In genomic region chr10:17651891-17652290, GRCh38 we compare ENCODE assay signal across 21 cellular contexts. TPM values are rescaled to one million over a fixed set of nuclear protein-coding genes. Genes with fewer than 3 reads are reported as not detected.
DNase-seq lines count a peak whose midpoint lies in the region; ATAC-seq and TF ChIP-seq lines count a peak whose summit lies in the region.
"Had no signal": no experiment of that assay in that cellular context is flagged by ENCODE, and none has a peak within 500 bp of the region (broad histone marks: within the 10 kb centered on the region; RNA-seq: fewer than 3 reads in every experiment).

No MANE protein-coding gene starts in this region.

- intact Hi-C loops in CD4-positive, alpha-beta T cell (cut with DNase I, micrococcal nuclease): loop anchor here in 1 of 2 experiments (5.0 kb wide), 1 partner anchor 45 kb away; no protein-coding TSS in a partner anchor

- no peak overlapping the region for H2AFZ ChIP-seq in SK-N-SH (ENCODE audit: low read depth)
- H2AFZ ChIP-seq: neural progenitor cell had no signal

- H3K27me3 ChIP-seq in CD4-positive, alpha-beta T cell (ENCODE audit: control insufficient read depth, insufficient read depth, low read length): no peaks in the 10 kb centered on the region
- no peaks in the 10 kb centered on the region for H3K27me3 ChIP-seq in SK-N-SH (ENCODE audit: insufficient read depth)
- H3K27me3 ChIP-seq: neural progenitor cell, testis had no signal

- H3K79me2 ChIP-seq in SK-N-SH (ENCODE audit: insufficient read depth): peaks cover 100% of the 10 kb centered on the region

- no peak overlapping the region for H3K9ac ChIP-seq in SK-N-SH
- H3K9ac ChIP-seq: neural progenitor cell had no signal

- peaks cover 50% of the 10 kb centered on the region for H3F3A ChIP-seq in SK-N-SH (replicated peaks; ENCODE audit: insufficient read depth)

- H3K36me3 ChIP-seq in KOPT-K1 (ENCODE audit: insufficient read depth, low read length) (peaks cover 29% of the 10 kb centered on the region), SK-N-SH (replicated peaks in 1 of 2; ENCODE audit: control insufficient read depth in 1 of 2, insufficient read depth in 2 of 2, low read length in 1 of 2) (peaks cover 0 to 7% of the 10 kb centered on the region in 2 experiments)

- H3K4me1 ChIP-seq in SK-N-SH (ENCODE audit: control insufficient read depth in 1 of 2, insufficient read depth in 2 of 2, low read depth in 1 of 2, low read length in 1 of 2): peaks cover 0 to 20% of the 10 kb centered on the region in 2 experiments; a peak in 3 of 4 replicates
- H3K4me1 ChIP-seq: testis had no signal

- no peaks in the 10 kb centered on the region for H3K9me2 ChIP-seq in SK-N-SH

- H3K27ac Mint-ChIP-seq in CD4-positive, alpha-beta T cell: peak overlapping the region; percentile 84
- peak overlapping the region; percentile 24 to 37 for H3K27ac Mint-ChIP-seq in natural killer cell treated with Interleukin-12 subunit alpha and Interleukin-12 subunit beta and Interleukin-15 and Interleukin-18, amount 100 ng/mL, for 72 hours
- H3K27ac Mint-ChIP-seq: activated naive CD8-positive, alpha-beta T cell; neural progenitor cell had no signal

- H3K4me1 Mint-ChIP-seq in CD4-positive, alpha-beta T cell (ENCODE audit: low read depth): peaks cover 90% of the 10 kb centered on the region
- H3K4me1 Mint-ChIP-seq in natural killer cell treated with Interleukin-12 subunit alpha and Interleukin-12 subunit beta and Interleukin-15 and Interleukin-18, amount 100 ng/mL, for 72 hours (ENCODE audit: low read depth in 2 of 2): peaks cover 66 to 74% of the 10 kb centered on the region in 2 donors

- no peak overlapping the region for H3K4me2 ChIP-seq in SK-N-SH

- POLR2A ChIA-PET in CD4-positive, alpha-beta T cell (lab: Charles Lee): interaction anchor here (1.3 kb wide), 1 partner anchor 15 kb away, joined by 3 read pairs; no protein-coding TSS in a partner anchor
- POLR2A ChIA-PET in SK-N-SH (lab: Yijun Ruan, JAX): no interaction called here

- H3K27ac ChIP-seq in CD4-positive, alpha-beta T cell (ENCODE audit: low read depth, low read length): no peak overlapping the region
- peak overlapping the region; percentile 80 for H3K27ac ChIP-seq in KOPT-K1 (ENCODE audit: low read depth, low read length, poor library complexity, severe bottlenecking)
- peak overlapping the region in 1 of 2 experiments; percentile 55; a peak in 1 of 4 replicates for H3K27ac ChIP-seq in SK-N-SH (ENCODE audit: low read depth in 2 of 2, low read length in 1 of 2)
- H3K27ac ChIP-seq: neural progenitor cell, testis had no signal

- H3K9me3 ChIP-seq in CD4-positive, alpha-beta T cell (ENCODE audit: control insufficient read depth, low read length): peaks cover 14% of the 10 kb centered on the region
- H3K9me3 ChIP-seq in KOPT-K1 (ENCODE audit: insufficient read depth, low read length, poor library complexity, severe bottlenecking) (peaks cover 22% of the 10 kb centered on the region), SK-N-SH (no peaks in the 10 kb centered on the region)
- H3K9me3 ChIP-seq: testis had no signal

- H3K4me3 Mint-ChIP-seq in CD4-positive, alpha-beta T cell: no peak overlapping the region
- H3K4me3 Mint-ChIP-seq in natural killer cell treated with Interleukin-12 subunit alpha and Interleukin-12 subunit beta and Interleukin-15 and Interleukin-18, amount 100 ng/mL, for 72 hours: no peak overlapping the region
- H3K4me3 Mint-ChIP-seq: neural progenitor cell had no signal

- no peaks in the 10 kb centered on the region; the same call in 1 of the 2 replicates for H4K20me1 ChIP-seq in SK-N-SH (ENCODE audit: insufficient read depth)

- TF ChIP-seq RAD21 in SK-N-SH (IDR thresholded peaks at IDR 0.05; ENCODE audit: low read length): no peak

- no peaks in the 10 kb centered on the region for H3K27me3 Mint-ChIP-seq in CD4-positive, alpha-beta T cell
- H3K27me3 Mint-ChIP-seq in natural killer cell treated with Interleukin-12 subunit alpha and Interleukin-12 subunit beta and Interleukin-15 and Interleukin-18, amount 100 ng/mL, for 72 hours: no peaks in the 10 kb centered on the region
- H3K27me3 Mint-ChIP-seq: activated naive CD8-positive, alpha-beta T cell had no signal

- TF ChIP-seq EP300 in SK-N-SH (IDR thresholded peaks at IDR 0.05; ENCODE audit: borderline replicate concordance in 1 of 2, low read depth in 1 of 2, low read length in 1 of 2): no peak

- DNase-seq in CD4-positive, alpha-beta T cell: no peak
- DNase-seq in astrocyte of the hippocampus (ENCODE audit: low read depth, low spot score) (peak; percentile 55), islet precursor cell (no peak), SK-N-SH (no peak), HCEC 1CT (no peak), dermis blood vessel endothelial cell (no peak)
- DNase-seq in natural killer cell treated with Interleukin-12 subunit alpha and Interleukin-12 subunit beta and Interleukin-15 and Interleukin-18, amount 100 ng/mL, for 72 hours (ENCODE audit: low spot score): no peak
- DNase-seq: activated CD4-positive, alpha-beta T cell treated with anti-CD3 and anti-CD28 coated beads, Interleukin-2, amount 50 U/mL, for 4 hours; activated T-cell treated with anti-CD3 and anti-CD28 coated beads, Interleukin-2, amount 50 U/mL, for 48 hours; erythroblast; Karpas-422; NCI-H1105 treated with DMSO at 0.1 percent for 48 hours; NCI-H2171; NCI-H69; stimulated activated CD4-positive, alpha-beta T cell treated with anti-CD3 and anti-CD28 coated beads, Interleukin-12 subunit alpha, Interleukin-12 subunit beta, amount 100 ng/mL, for 4 hours; testis had no signal

- no peak for TF ChIP-seq CTCF in CD4-positive, alpha-beta T cell (IDR thresholded peaks at IDR 0.05)
- no peak for TF ChIP-seq CTCF in SK-N-SH (IDR thresholded peaks at IDR 0.05)

- H3K9me3 Mint-ChIP-seq in CD4-positive, alpha-beta T cell: peaks cover 3% of the 10 kb centered on the region
- H3K9me3 Mint-ChIP-seq in natural killer cell treated with Interleukin-12 subunit alpha and Interleukin-12 subunit beta and Interleukin-15 and Interleukin-18, amount 100 ng/mL, for 72 hours: peaks cover 3% of the 10 kb centered on the region

- no peak for ATAC-seq in CD4-positive, alpha-beta T cell (ENCODE audit: poor library complexity)
- ATAC-seq in natural killer cell treated with Interleukin-12 subunit alpha and Interleukin-12 subunit beta and Interleukin-15 and Interleukin-18, amount 100 ng/mL, for 72 hours: no peak
- ATAC-seq: Right ventricle myocardium inferior had no signal

- peaks cover 75% of the 10 kb centered on the region for H3K36me3 Mint-ChIP-seq in CD4-positive, alpha-beta T cell (ENCODE audit: low read depth)
- H3K36me3 Mint-ChIP-seq in natural killer cell treated with Interleukin-12 subunit alpha and Interleukin-12 subunit beta and Interleukin-15 and Interleukin-18, amount 100 ng/mL, for 72 hours: peaks cover 18% of the 10 kb centered on the region

- H3K4me3 ChIP-seq in SK-N-SH (ENCODE audit: low read depth in 2 of 2, low read length in 1 of 2): no peak overlapping the region
- H3K4me3 ChIP-seq: neural progenitor cell, testis had no signal

- CTCF ChIA-PET in CD4-positive, alpha-beta T cell (lab: Charles Lee): no interaction called here
- CTCF ChIA-PET in SK-N-SH (lab: Yijun Ruan, JAX): interaction anchor here (1.1 kb wide), 1 partner anchor 14 kb away, joined by 3 read pairs; no protein-coding TSS in a partner anchor

TF ChIP-seq in SK-N-SH, 30 proteins besides CTCF, POLR2A, EP300 and RAD21 (continues in another document):
- no peak for TF ChIP-seq USF1 (IDR thresholded peaks at IDR 0.05; ENCODE audit: borderline replicate concordance, low read depth)
- no peak for TF ChIP-seq FOXJ3 (CRISPR knock-in tag; IDR thresholded peaks at IDR 0.05)
- TF ChIP-seq FOXM1 (IDR thresholded peaks at IDR 0.05; ENCODE audit: low read depth): no peak
- no peak for TF ChIP-seq RCOR1 (IDR thresholded peaks at IDR 0.05; ENCODE audit: low read length)
- TF ChIP-seq EZH2phosphoT487 (IDR thresholded peaks at IDR 0.05; ENCODE audit: borderline replicate concordance, low read depth): no peak
- no peak for TF ChIP-seq JUND (IDR thresholded peaks at IDR 0.05)
- TF ChIP-seq SIN3A (IDR thresholded peaks at IDR 0.05; ENCODE audit: borderline replicate concordance, low read depth, low read length): no peak
- TF ChIP-seq TAF1 (IDR thresholded peaks at IDR 0.05; ENCODE audit: borderline replicate concordance, low read depth, low read length): no peak
- TF ChIP-seq, protein P1, sequence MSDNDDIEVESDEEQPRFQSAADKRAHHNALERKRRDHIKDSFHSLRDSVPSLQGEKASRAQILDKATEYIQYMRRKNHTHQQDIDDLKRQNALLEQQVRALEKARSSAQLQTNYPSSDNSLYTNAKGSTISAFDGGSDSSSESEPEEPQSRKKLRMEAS (IDR thresholded peaks at IDR 0.05; ENCODE audit: low read depth): no peak
- TF ChIP-seq CHD2 (IDR thresholded peaks at IDR 0.05; ENCODE audit: low read length, partially characterized antibody): no peak
- no peak for TF ChIP-seq GATA2 (CRISPR knock-in tag; IDR thresholded peaks at IDR 0.05)
- no peak for TF ChIP-seq RFX5 (IDR thresholded peaks at IDR 0.05; ENCODE audit: low read length)
- no peak for TF ChIP-seq RXRA (IDR thresholded peaks at IDR 0.05; ENCODE audit: borderline replicate concordance, low read depth)

RNA-seq across cellular contexts. Expression of gene STAM, which starts 7.9 kb away (rescaled TPM):
- 10 to 100 TPM; 52.4 to 53.3 TPM for total RNA-seq in CD4-positive, alpha-beta T cell
- total RNA-seq in natural killer cell treated with Interleukin-12 subunit alpha and Interleukin-12 subunit beta and Interleukin-15 and Interleukin-18, amount 100 ng/mL, for 72 hours: 10 to 100 TPM; 20.2 to 24.4 TPM
- polyA plus RNA-seq in SK-N-SH (2012; rRNA removed): 19.1 and 23.9 TPM in 2 replicates
- 19.9 and 21.8 TPM in 2 replicates for polyA plus RNA-seq in SK-N-SH (2012; cell fraction: cytosol; rRNA removed)
- polyA plus RNA-seq in SK-N-SH (2012; cell fraction: nucleus; rRNA removed): 16.4 and 22.2 TPM in 2 replicates
- 12.9 and 22.4 TPM in 2 replicates for total RNA-seq in dermis blood vessel endothelial cell

RNA-seq across cellular contexts. Expression of gene HACD1, which starts 34.7 kb away (rescaled TPM):
- total RNA-seq in CD4-positive, alpha-beta T cell: under 1 TPM; 0.75 to 0.77 TPM
- total RNA-seq in natural killer cell treated with Interleukin-12 subunit alpha and Interleukin-12 subunit beta and Interleukin-15 and Interleukin-18, amount 100 ng/mL, for 72 hours: 1 to 10 TPM; 1.2 to 2.3 TPM
- 23.9 and 31.7 TPM in 2 replicates for polyA plus RNA-seq in SK-N-SH (2012; rRNA removed)
- 31.7 and 47.3 TPM in 2 replicates for polyA plus RNA-seq in SK-N-SH (2012; cell fraction: cytosol; rRNA removed)
- 21.4 and 30.2 TPM in 2 replicates for polyA plus RNA-seq in SK-N-SH (2012; cell fraction: nucleus; rRNA removed)
- total RNA-seq in dermis blood vessel endothelial cell: 15.5 and 27.9 TPM in 2 replicates
- total RNA-seq: T-helper 1 cell treated with Interleukin-12 subunit alpha and Interleukin-12 subunit beta and Interleukin-4 antibody, amounts not matched to agents 30 ng/mL and 1 ng/mL, for 36 hours had no signal
